In the genomic region with DNA sequence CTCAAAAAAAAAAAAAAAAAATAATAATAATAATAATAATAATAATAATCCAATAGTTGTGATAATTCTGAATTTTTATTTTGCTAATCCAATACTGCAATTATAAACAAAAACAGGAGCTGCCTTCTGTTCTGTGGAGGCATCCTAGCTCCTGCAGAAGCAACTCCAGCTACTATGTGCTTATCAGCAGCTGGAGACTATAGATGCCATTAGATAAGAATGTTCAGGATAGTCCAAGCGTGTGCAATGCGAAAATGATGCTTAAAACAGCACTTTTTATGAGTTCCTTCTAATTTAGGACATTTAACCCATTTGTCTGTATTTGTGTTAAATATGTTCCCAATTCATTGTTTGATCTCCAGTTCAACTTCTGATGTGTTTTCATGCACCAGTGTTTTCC, we compare ENCODE assay signal across 1 cellular context.
TF ChIP-seq lines count a peak whose summit lies in the region.

No MANE protein-coding gene starts in this region.

TF ChIP-seq in SK-N-SH treated with all-trans-retinoic acid at 6 μM for 48 hours, 23 proteins besides CTCF, POLR2A, EP300 and RAD21 (continued from another document):
- TF ChIP-seq TSHZ2 (CRISPR knock-in tag; IDR thresholded peaks at IDR 0.05) (no peak), ZFP30 (CRISPR knock-in tag; IDR thresholded peaks at IDR 0.05) (no peak), OSR1 (CRISPR knock-in tag; IDR thresholded peaks at IDR 0.05) (no peak)
